9 cellular contexts compared by ENCODE assay signal in the genomic region with DNA sequence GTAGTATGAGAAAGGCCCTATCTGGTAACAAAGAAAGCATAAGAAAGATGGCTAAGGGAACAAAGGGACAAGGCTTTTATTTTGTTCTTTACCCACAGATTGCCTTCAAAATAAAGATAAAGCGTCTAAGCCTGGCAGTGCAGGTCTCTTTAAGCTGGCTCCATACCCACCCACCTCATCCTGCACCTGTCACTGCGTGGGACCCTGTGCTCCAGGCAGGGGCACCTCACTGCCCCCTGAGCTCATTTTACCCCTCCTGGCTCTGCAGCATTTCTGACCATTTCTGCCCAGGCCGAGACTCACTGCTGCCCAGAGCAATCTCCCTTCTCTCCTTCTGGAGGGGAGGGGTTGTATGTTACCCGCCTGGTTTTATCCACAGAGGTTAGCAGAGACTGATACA. TPM values are rescaled to one million over a fixed set of nuclear protein-coding genes. Genes with fewer than 3 reads are reported as not detected.
A peak's percentile ranks its signal among the peaks of the same experiment; 100 is the strongest.
DNase-seq lines count a peak whose midpoint lies in the region; ATAC-seq and TF ChIP-seq lines count a peak whose summit lies in the region.
"Had no signal": no experiment of that assay in that cellular context is flagged by ENCODE, and none has a peak within 500 bp of the region (broad histone marks: within the 10 kb centered on the region; RNA-seq: fewer than 3 reads in every experiment).

No MANE protein-coding gene starts in this region.

- intact Hi-C loops in Caco-2 (cut with micrococcal nuclease; ENCODE audit: unreplicated experiment) = loop anchor here (1.0 to 5.0 kb wide), 2 partner anchors 12 to 47 kb away; no protein-coding TSS in a partner anchor

- no peaks in the 10 kb centered on the region for H3K9me3 ChIP-seq in Caco-2
- no peaks in the 10 kb centered on the region for H3K9me3 ChIP-seq in KOPT-K1 (ENCODE audit: insufficient read depth, low read length, poor library complexity, severe bottlenecking)
- no peaks in the 10 kb centered on the region for H3K9me3 ChIP-seq in duodenal mucosa (ENCODE audit: control insufficient read depth in 1 of 2, low read length in 2 of 2)

- DNase-seq in Caco-2 (no peak), progenitor cell of endocrine pancreas (ENCODE audit: low spot score, unreplicated experiment) (no peak), islet precursor cell (no peak), epidermal melanocyte (ENCODE audit: insufficient read length, low spot score) (no peak), SHP77 treated with DMSO at 0.1 percent for 48 hours (lab: John Stamatoyannopoulos, UW) (no peak), left lobe of liver (ENCODE audit: low spot score) (no peak)
- DNase-seq: effector memory CD4-positive, alpha-beta T cell had no signal

- peak overlapping the region; percentile 98 for H3K27ac ChIP-seq in KOPT-K1 (ENCODE audit: low read depth, low read length, poor library complexity, severe bottlenecking)
- no peak overlapping the region for H3K27ac ChIP-seq in duodenal mucosa (ENCODE audit: low read depth, low read length)

- H3K4me1 ChIP-seq in Caco-2 (peaks cover 10% of the 10 kb centered on the region; the same call in 1 of the 2 replicates), duodenal mucosa (ENCODE audit: control insufficient read depth in 1 of 2, insufficient read depth in 2 of 2, low read length in 2 of 2) (peaks cover 22 to 23% of the 10 kb centered on the region in 2 donors)

- H3K4me3 Mint-ChIP-seq in Caco-2 (ENCODE audit: unreplicated experiment) = peak overlapping the region; percentile 80
- peak overlapping the region; percentile 88 for H3K4me3 Mint-ChIP-seq in progenitor cell of endocrine pancreas (ENCODE audit: low read depth)

- no peak overlapping the region for H3K4me3 ChIP-seq in Caco-2 (ENCODE audit: low read depth, low read length)
- H3K4me3 ChIP-seq in duodenal mucosa (ENCODE audit: low read depth in 1 of 2, low read length in 2 of 2) = peak overlapping the region; percentile 43 to 93

- H3K4me1 Mint-ChIP-seq in Caco-2 (ENCODE audit: low read depth, unreplicated experiment) = no peaks in the 10 kb centered on the region
- H3K4me1 Mint-ChIP-seq in progenitor cell of endocrine pancreas (ENCODE audit: low read depth) = peaks cover 18% of the 10 kb centered on the region

- POLR2A ChIA-PET in Caco-2 (lab: Charles Lee) = no interaction called here

- no peaks in the 10 kb centered on the region for H3K36me3 Mint-ChIP-seq in Caco-2 (ENCODE audit: insufficient read depth, unreplicated experiment)
- no peaks in the 10 kb centered on the region for H3K36me3 Mint-ChIP-seq in progenitor cell of endocrine pancreas (ENCODE audit: insufficient read depth)

- H3K9me3 Mint-ChIP-seq in Caco-2 (ENCODE audit: unreplicated experiment) = no peaks in the 10 kb centered on the region
- no peaks in the 10 kb centered on the region for H3K9me3 Mint-ChIP-seq in progenitor cell of endocrine pancreas (ENCODE audit: low read depth)

- peaks cover 12% of the 10 kb centered on the region for H3K27me3 Mint-ChIP-seq in Caco-2 (ENCODE audit: insufficient read depth, unreplicated experiment)
- no peaks in the 10 kb centered on the region for H3K27me3 Mint-ChIP-seq in progenitor cell of endocrine pancreas

- no peak for ATAC-seq in left lobe of liver

- no TSS peak for BruUV-seq in Caco-2 (replicated peaks; lab: Mats Ljungman, UMichigan)

- CTCF ChIA-PET in Caco-2 (lab: Charles Lee) = no interaction called here

- H3K36me3 ChIP-seq in Caco-2 (ENCODE audit: control insufficient read depth, insufficient read depth, low read length) = no peaks in the 10 kb centered on the region
- no peaks in the 10 kb centered on the region for H3K36me3 ChIP-seq in KOPT-K1 (ENCODE audit: insufficient read depth, low read length)
- H3K36me3 ChIP-seq in duodenal mucosa (ENCODE audit: control insufficient read depth in 1 of 2, insufficient read depth in 2 of 2, low read length in 2 of 2) = no peaks in the 10 kb centered on the region

- H3K27ac Mint-ChIP-seq in Caco-2 (ENCODE audit: unreplicated experiment) = no peak overlapping the region
- peak overlapping the region; percentile 92 for H3K27ac Mint-ChIP-seq in progenitor cell of endocrine pancreas

- H3K9ac ChIP-seq in duodenal mucosa (ENCODE audit: low read depth in 1 of 2, low read length in 2 of 2) = peak overlapping the region; percentile 83 to 89

- H3K27me3 ChIP-seq in Caco-2 (replicated peaks; ENCODE audit: control insufficient read depth, insufficient read depth, low read length) (no peaks in the 10 kb centered on the region; the same call in none of the 2 replicates), duodenal mucosa (ENCODE audit: control insufficient read depth in 1 of 2, insufficient read depth in 2 of 2, low read length in 2 of 2) (no peaks in the 10 kb centered on the region)

- no peak for TF ChIP-seq CTCF in Caco-2 (IDR thresholded peaks at IDR 0.05; ENCODE audit: insufficient read depth in 1 of 2, low read depth in 1 of 2, low read length in 1 of 2, severe bottlenecking in 1 of 2, unreplicated experiment in 1 of 2)
- no peak for TF ChIP-seq CTCF in progenitor cell of endocrine pancreas (IDR thresholded peaks at IDR 0.05; ENCODE audit: unreplicated experiment)

RNA-seq across cellular contexts. Expression of gene CYP4V2, which starts 1.7 kb away (rescaled TPM):
- total RNA-seq in Caco-2 (2022) (2.1 and 2.7 TPM in 2 replicates), progenitor cell of endocrine pancreas (6.0 and 6.2 TPM in 2 replicates), left lobe of liver (103 TPM)

RNA-seq across cellular contexts. Expression of gene KLKB1, which starts 37.7 kb away (rescaled TPM):
- total RNA-seq in Caco-2 (2022) (not detected in 2 replicates), progenitor cell of endocrine pancreas (not detected in 2 replicates), left lobe of liver (102 TPM)

Comparison
In these comparisons a context has a peak if more than half of its experiments do, and no peak if none do; other contexts are left out.
1. RNA of gene CYP4V2, which starts 1.7 kb away (total RNA-seq): 103 TPM in left lobe of liver (single experiment); 6.0 to 6.2 TPM in progenitor cell of endocrine pancreas and 2.1 to 2.7 TPM in Caco-2; every median in the first group is over 10 times any median in the second.
2. RNA of gene KLKB1, which starts 37.7 kb away (total RNA-seq): 102 TPM in left lobe of liver (single experiment); not detected in progenitor cell of endocrine pancreas and not detected in Caco-2; every median in the first group is over 10 times any median in the second.